In the genomic region with DNA sequence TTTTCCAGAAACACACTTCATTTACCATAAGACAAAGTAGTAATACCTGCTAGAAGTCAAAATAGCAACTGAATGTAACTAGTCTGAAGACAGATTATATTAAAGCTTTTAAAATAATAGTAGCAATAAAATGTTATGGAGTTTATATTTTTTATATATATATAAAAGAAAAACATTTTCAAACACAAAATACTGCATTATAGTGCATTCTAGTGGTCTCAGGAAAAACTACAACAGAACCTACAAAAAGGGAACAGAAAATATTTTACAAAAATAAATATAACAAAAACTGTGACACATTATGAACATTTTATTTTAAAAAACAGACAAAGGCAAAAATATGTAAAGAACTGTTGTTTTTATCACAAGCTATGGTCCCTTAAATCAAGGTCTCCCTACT, we compare ENCODE assay signal across 14 cellular contexts. TPM values are rescaled to one million over a fixed set of nuclear protein-coding genes. Genes with fewer than 3 reads are reported as not detected.
DNase-seq lines count a peak whose midpoint lies in the region; ATAC-seq, FAIRE-seq and TF ChIP-seq lines count a peak whose summit lies in the region.
"Had no signal": no experiment of that assay in that cellular context is flagged by ENCODE, and none has a peak within 500 bp of the region (broad histone marks: within the 10 kb centered on the region; RNA-seq: fewer than 3 reads in every experiment).

No MANE protein-coding gene starts in this region.

- H3K4me1 ChIP-seq in DOHH2 (ENCODE audit: control insufficient read depth, low read length): peaks cover 12% of the 10 kb centered on the region
- H3K4me1 ChIP-seq: SJCRH30 had no signal

- no peak overlapping the region for H3K27ac Mint-ChIP-seq in neural crest cell (ENCODE audit: unreplicated experiment)
- H3K27ac Mint-ChIP-seq: stimulated activated naive B cell treated with anti-CD40 and anti-IgM and Interleukin-4, amounts not matched to agents 10 μg/mL and 1 μg/mL and 100 μg/mL, for 72 hours had no signal

- peaks cover 8% of the 10 kb centered on the region for H3F3A ChIP-seq in DOHH2 (ENCODE audit: control insufficient read depth, insufficient read depth)

- no peak overlapping the region for H3K4me3 Mint-ChIP-seq in neural crest cell
- H3K4me3 Mint-ChIP-seq: stimulated activated naive B cell treated with anti-CD40 and anti-IgM and Interleukin-4, amounts not matched to agents 10 μg/mL and 1 μg/mL and 100 μg/mL, for 72 hours had no signal

- TF ChIP-seq POLR2A in GM12892 (IDR thresholded peaks at IDR 0.05; ENCODE audit: low read depth, low read length): no peak

- H3K4me3 ChIP-seq in DOHH2 (ENCODE audit: low read length) (no peak overlapping the region), dorsolateral prefrontal cortex (no peak overlapping the region)
- H3K4me3 ChIP-seq: esophagus muscularis mucosa, SJCRH30 had no signal

- no peaks in the 10 kb centered on the region for H3K9me3 Mint-ChIP-seq in neural crest cell
- H3K9me3 Mint-ChIP-seq: stimulated activated naive B cell treated with anti-CD40 and anti-IgM and Interleukin-4, amounts not matched to agents 10 μg/mL and 1 μg/mL and 100 μg/mL, for 72 hours had no signal

- H3K36me3 ChIP-seq in DOHH2 (ENCODE audit: control insufficient read depth, low read length): no peaks in the 10 kb centered on the region
- H3K36me3 ChIP-seq: brain microvascular endothelial cell had no signal

- H3K9me2 ChIP-seq in DOHH2 (replicated peaks; ENCODE audit: control insufficient read depth, low read length): no peaks in the 10 kb centered on the region

- H3K9me3 ChIP-seq in DOHH2 (ENCODE audit: control insufficient read depth, insufficient read depth, low read length): no peaks in the 10 kb centered on the region
- H3K9me3 ChIP-seq: esophagus muscularis mucosa had no signal

- H3K79me2 ChIP-seq in DOHH2 (ENCODE audit: control insufficient read depth, low read length): no peaks in the 10 kb centered on the region

- H3K27me3 ChIP-seq in DOHH2 (ENCODE audit: control insufficient read depth, low read length): no peaks in the 10 kb centered on the region
- no peaks in the 10 kb centered on the region for H3K27me3 ChIP-seq in dorsolateral prefrontal cortex
- H3K27me3 ChIP-seq: brain microvascular endothelial cell, esophagus muscularis mucosa, SJCRH30 had no signal

- no peak overlapping the region for H3K27ac ChIP-seq in DOHH2 (ENCODE audit: low read depth, low read length)
- no peak overlapping the region for H3K27ac ChIP-seq in dorsolateral prefrontal cortex
- H3K27ac ChIP-seq: brain microvascular endothelial cell, esophagus muscularis mucosa, SJCRH30 had no signal

- no peak for FAIRE-seq in GM12892 (lab: Jason Lieb, UNC)

- DNase-seq in Kasumi-1 (lab: John Stamatoyannopoulos, UW) (peak; percentile 24 to 59), dorsolateral prefrontal cortex (no peak), neural crest cell (ENCODE audit: low read depth, low spot score) (no peak), GM12892 (ENCODE audit: insufficient read length) (no peak)
- no peak for DNase-seq in activated CD4-positive, CD25-positive, alpha-beta regulatory T cell treated with anti-CD3 and anti-CD28 coated beads, Interleukin-2, amount 50 U/mL, for 72 hours
- DNase-seq: brain microvascular endothelial cell; GOT3; KBM-7; SJCRH30; stimulated activated naive B cell treated with anti-CD40 and anti-IgM and Interleukin-4, amounts not matched to agents 10 μg/mL and 1 μg/mL and 100 μg/mL, for 72 hours had no signal

- intact Hi-C loops in dorsolateral prefrontal cortex (cut with DNase I): loop anchor here (5.0 to 10.0 kb wide), 2 partner anchors 134 to 141 kb away; no protein-coding TSS in a partner anchor

- 0 out of 2 replicates have a peak overlapping the region, but pooled peaks have one; percentile 5 for H3K4me2 ChIP-seq in DOHH2 (ENCODE audit: low read length)

- H3K4me1 Mint-ChIP-seq in neural crest cell: no peaks in the 10 kb centered on the region

- TF ChIP-seq CTCF in DOHH2 (IDR thresholded peaks at IDR 0.05; ENCODE audit: low read depth, low read length, poor library complexity, severe bottlenecking) (no peak), dorsolateral prefrontal cortex (IDR thresholded peaks at IDR 0.05 in 54 of 56, conservative IDR thresholded peaks at IDR 0.05 in 2 of 56; ENCODE audit: low read depth in 1 of 56, partially characterized antibody in 56 of 56) (peak in 54 of 56 donors; percentile 12 to 76 (median 52)), neural crest cell (conservative IDR thresholded peaks at IDR 0.05) (peak; percentile 56)

- peaks cover 2% of the 10 kb centered on the region for H3K36me3 Mint-ChIP-seq in neural crest cell (ENCODE audit: low read depth)

- no peaks in the 10 kb centered on the region for H3K27me3 Mint-ChIP-seq in neural crest cell (ENCODE audit: low read depth)
- H3K27me3 Mint-ChIP-seq: stimulated activated naive B cell treated with anti-CD40 and anti-IgM and Interleukin-4, amounts not matched to agents 10 μg/mL and 1 μg/mL and 100 μg/mL, for 72 hours had no signal

- no peak for ATAC-seq in GM19035 (IDR thresholded peaks at IDR 0.05; ENCODE audit: unreplicated experiment)
- ATAC-seq: activated CD4-positive, CD25-positive, alpha-beta regulatory T cell treated with anti-CD3 and anti-CD28 coated beads, Interleukin-2, amount 50 U/mL, for 24 hours; stimulated activated naive B cell treated with anti-CD40 and anti-IgM and Interleukin-4, amounts not matched to agents 10 μg/mL and 1 μg/mL and 100 μg/mL, for 72 hours had no signal

- H4K20me1 ChIP-seq in DOHH2 (ENCODE audit: control insufficient read depth, insufficient read depth, low read depth, low read length): no peaks in the 10 kb centered on the region

RNA-seq across cellular contexts. Expression of a gene that starts 48.0 kb away (rescaled TPM):
- total RNA-seq in dorsolateral prefrontal cortex: 10 to 100 TPM; 30.4 to 88.9 (median 46.0) TPM
- total RNA-seq in neural crest cell: 26.4 and 27.2 TPM in 2 replicates
- 11.2 TPM for polyA plus RNA-seq in GM12892 (2012; ENCODE audit: missing spikeins)

Comparison
In these comparisons a context has a peak if more than half of its experiments do, and no peak if none do; other contexts are left out.
1. DNase-seq: peak in Kasumi-1 (2 of 2); none in dorsolateral prefrontal cortex (0 of 10), neural crest cell (single experiment), activated CD4-positive, CD25-positive, alpha-beta regulatory T cell treated with anti-CD3 and anti-CD28 coated beads, Interleukin-2, amount 50 U/mL, for 72 hours (single experiment) and GM12892 (single experiment).